Comparison of ENCODE assay signal across 8 cellular contexts in genomic region chr4:153257151-153257620, GRCh38. TPM values are rescaled to one million over a fixed set of nuclear protein-coding genes. Genes with fewer than 3 reads are reported as not detected.
A peak's percentile ranks its signal among the peaks of the same experiment; 100 is the strongest.
DNase-seq lines count a peak whose midpoint lies in the region; ATAC-seq and FAIRE-seq lines count a peak whose summit lies in the region.

No MANE protein-coding gene starts in this region.

- intact Hi-C loops in left ventricle myocardium superior (cut with micrococcal nuclease), result no loop called here

- DNase-seq in activated CD8-positive, alpha-beta memory T cell treated with anti-CD3 and anti-CD28 coated beads for 24 hours, result peak; percentile 63
- DNase-seq in activated CD8-positive, alpha-beta memory T cell treated with anti-CD3 and anti-CD28 coated beads, Interleukin-2, amount 50 U/mL, for 48 hours, result no peak
- peak; percentile 66 for DNase-seq in HTR-8/SVneo (ENCODE audit: insufficient read length, low spot score)
- peak; percentile 50 to 58 for DNase-seq in activated T-cell treated with anti-CD3 and anti-CD28 coated beads, Interleukin-2, amount 50 U/mL, for 48 hours
- peak; percentile 33 for DNase-seq in left ventricle myocardium superior
- peak; percentile 20 for DNase-seq in stimulated activated CD4-positive, alpha-beta T cell treated with anti-CD3 and anti-CD28 coated beads, Interleukin-12 subunit alpha, Interleukin-12 subunit beta, amount 100 ng/mL, for 4 hours
- DNase-seq in OCI-M1 (lab: John Stamatoyannopoulos, UW), result no peak

- FAIRE-seq in HTR-8/SVneo (lab: Jason Lieb, UNC), result peak; percentile 84

- ATAC-seq in left ventricle myocardium superior (peak; percentile 66), HG03432 (IDR thresholded peaks at IDR 0.05; ENCODE audit: unreplicated experiment) (no peak)

RNA-seq across cellular contexts. Expression of gene TRIM2, which starts 52.9 kb away (rescaled TPM):
- 18.6 TPM for total RNA-seq in left ventricle myocardium superior

Comparison
In these comparisons a context has a peak if more than half of its experiments do, and no peak if none do; other contexts are left out.
1. DNase-seq: peak in activated CD8-positive, alpha-beta memory T cell treated with anti-CD3 and anti-CD28 coated beads for 24 hours (single experiment), HTR-8/SVneo (single experiment), activated T-cell treated with anti-CD3 and anti-CD28 coated beads, Interleukin-2, amount 50 U/mL, for 48 hours (2 of 2), left ventricle myocardium superior (single experiment) and stimulated activated CD4-positive, alpha-beta T cell treated with anti-CD3 and anti-CD28 coated beads, Interleukin-12 subunit alpha, Interleukin-12 subunit beta, amount 100 ng/mL, for 4 hours (single experiment); none in activated CD8-positive, alpha-beta memory T cell treated with anti-CD3 and anti-CD28 coated beads, Interleukin-2, amount 50 U/mL, for 48 hours (single experiment) and OCI-M1 (single experiment).